8 cellular contexts compared by ENCODE assay signal in the genomic region with DNA sequence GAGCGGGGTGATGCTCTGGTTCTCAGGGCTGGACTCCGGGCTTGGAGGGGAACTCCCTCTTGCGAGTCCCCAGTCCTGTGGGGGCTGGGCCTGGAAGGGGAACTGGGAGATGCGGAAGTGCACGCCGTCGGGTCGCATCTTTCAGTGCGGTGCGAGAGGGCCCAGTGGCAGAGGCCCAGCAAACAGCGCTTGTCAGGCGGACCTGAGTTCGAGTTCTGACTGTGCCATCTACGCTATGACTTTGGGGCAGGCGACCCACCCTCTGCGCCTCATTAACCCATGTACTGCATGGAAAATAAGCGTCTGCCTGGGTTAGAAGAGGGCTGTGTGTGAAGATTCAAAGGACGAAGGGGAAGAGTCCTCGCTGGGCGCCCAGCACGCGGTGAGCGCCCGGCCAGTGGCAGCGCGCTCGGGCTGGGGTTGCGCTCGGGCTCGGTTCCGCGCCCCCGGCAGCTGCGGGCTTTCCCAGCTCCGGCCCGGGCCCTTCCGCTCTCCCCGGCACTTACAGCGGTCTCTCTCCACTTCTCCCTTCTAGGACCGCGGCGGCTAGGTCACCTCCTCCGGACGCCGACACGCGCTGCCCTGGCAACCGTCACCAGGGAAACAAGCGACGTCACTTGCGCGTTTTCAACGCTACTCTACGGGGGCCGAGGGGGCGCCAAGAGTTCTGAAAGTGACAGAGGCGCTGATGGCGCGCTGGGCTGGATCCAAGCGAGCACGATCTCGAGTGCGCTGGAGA. TPM values are rescaled to one million over a fixed set of nuclear protein-coding genes. Genes with fewer than 3 reads are reported as not detected.
DNase-seq lines count a peak whose midpoint lies in the region; ATAC-seq, FAIRE-seq and TF ChIP-seq lines count a peak whose summit lies in the region.

CCDC13 (minus strand) TSS at position 584 of the 739 bp plus-strand sequence. CDS start 14,908 bp downstream, outside the sequence.

- peak within 1 kb of the TSS; percentile 74 for H3K27ac Mint-ChIP-seq in activated T-helper 2 cell treated with anti-CD3 and anti-CD28 coated beads, Interferon-gamma antibody, Interleukin-2, Interleukin-4, amounts not matched to agents 10 μg/mL and 5 μg/mL and 100 μg/mL, durations not matched to agents 14 hours and 24 hours and 36 hours
- H3K27ac Mint-ChIP-seq in nephron: peak within 1 kb of the TSS; percentile 48 to 65 (median 57)

- H3K4me3 Mint-ChIP-seq in activated T-helper 2 cell treated with anti-CD3 and anti-CD28 coated beads, Interferon-gamma antibody, Interleukin-2, Interleukin-4, amounts not matched to agents 10 μg/mL and 5 μg/mL and 100 μg/mL, durations not matched to agents 14 hours and 24 hours and 36 hours (ENCODE audit: low read depth): peak within 1 kb of the TSS; percentile 86
- peak within 1 kb of the TSS; percentile 84 to 87 (median 85) for H3K4me3 Mint-ChIP-seq in nephron

- H3K27ac ChIP-seq in HUES6 (ENCODE audit: low read depth, low read length): no peak within 1 kb of the TSS

- peaks cover 9% of the 10 kb centered on the region for H3K4me1 Mint-ChIP-seq in activated T-helper 2 cell treated with anti-CD3 and anti-CD28 coated beads, Interferon-gamma antibody, Interleukin-2, Interleukin-4, amounts not matched to agents 10 μg/mL and 5 μg/mL and 100 μg/mL, durations not matched to agents 14 hours and 24 hours and 36 hours (ENCODE audit: low read depth)
- peaks cover 8% of the 10 kb centered on the region for H3K4me1 Mint-ChIP-seq in nephron

- H3K9ac ChIP-seq in HUES6 (ENCODE audit: low read length): no peak within 1 kb of the TSS

- peak within 1 kb of the TSS; percentile 63 for H3K4me3 ChIP-seq in HUES6 (ENCODE audit: low read depth, low read length)
- H3K4me3 ChIP-seq in fibroblast of villous mesenchyme (ENCODE audit: low read depth, low read length): peak within 1 kb of the TSS; percentile 53

- peaks cover 9% of the 10 kb centered on the region for H3K27me3 Mint-ChIP-seq in activated T-helper 2 cell treated with anti-CD3 and anti-CD28 coated beads, Interferon-gamma antibody, Interleukin-2, Interleukin-4, amounts not matched to agents 10 μg/mL and 5 μg/mL and 100 μg/mL, durations not matched to agents 14 hours and 24 hours and 36 hours (ENCODE audit: low read depth)
- peaks cover 10% of the 10 kb centered on the region for H3K27me3 Mint-ChIP-seq in nephron (ENCODE audit: low read depth)

- H3K36me3 Mint-ChIP-seq in activated T-helper 2 cell treated with anti-CD3 and anti-CD28 coated beads, Interferon-gamma antibody, Interleukin-2, Interleukin-4, amounts not matched to agents 10 μg/mL and 5 μg/mL and 100 μg/mL, durations not matched to agents 14 hours and 24 hours and 36 hours (ENCODE audit: low read depth): no peaks in the 10 kb centered on the region
- no peaks in the 10 kb centered on the region for H3K36me3 Mint-ChIP-seq in nephron (ENCODE audit: low read depth)

- H3K4me1 ChIP-seq in HUES6 (ENCODE audit: control insufficient read depth, insufficient read depth, low read length): no peaks in the 10 kb centered on the region

- no peak for FAIRE-seq in D721Med (lab: Jason Lieb, UNC)

- DNase-seq in D721Med (ENCODE audit: insufficient read length, low spot score): peak; percentile 85
- peak; percentile 94 for DNase-seq in RPMI7951 (ENCODE audit: low read depth)
- DNase-seq in activated T-helper 2 cell treated with anti-CD3 and anti-CD28 coated beads, Interferon-gamma antibody, Interleukin-2, Interleukin-4, amounts not matched to agents 10 μg/mL and 5 μg/mL and 100 μg/mL, durations not matched to agents 14 hours and 24 hours and 36 hours (ENCODE audit: low spot score): peak; percentile 85
- DNase-seq in fibroblast of villous mesenchyme (ENCODE audit: low read depth): peak; percentile 93
- peak; percentile 79 for DNase-seq in stimulated activated naive CD4-positive, alpha-beta T cell treated with Interleukin-2 at 50 U/mL for 16 hours (lab: John Stamatoyannopoulos, UW)

- ATAC-seq in GM21381 (IDR thresholded peaks at IDR 0.05; ENCODE audit: unreplicated experiment): peak; percentile 97

- no peaks in the 10 kb centered on the region for H3K36me3 ChIP-seq in HUES6 (ENCODE audit: control insufficient read depth, insufficient read depth, low read length)

- peaks cover 14% of the 10 kb centered on the region for H3K27me3 ChIP-seq in HUES6 (ENCODE audit: control insufficient read depth, insufficient read depth, low read length)

- H3K9me3 ChIP-seq in HUES6 (ENCODE audit: control insufficient read depth, insufficient read depth, low read depth, low read length): peaks cover 14% of the 10 kb centered on the region; the same call in 1 of the 2 replicates

- no peaks in the 10 kb centered on the region for H3K9me3 Mint-ChIP-seq in activated T-helper 2 cell treated with anti-CD3 and anti-CD28 coated beads, Interferon-gamma antibody, Interleukin-2, Interleukin-4, amounts not matched to agents 10 μg/mL and 5 μg/mL and 100 μg/mL, durations not matched to agents 14 hours and 24 hours and 36 hours
- no peaks in the 10 kb centered on the region for H3K9me3 Mint-ChIP-seq in nephron

- intact Hi-C loops in activated T-helper 2 cell treated with anti-CD3 and anti-CD28 coated beads, Interferon-gamma antibody, Interleukin-2, Interleukin-4, amounts not matched to agents 10 μg/mL and 5 μg/mL and 100 μg/mL, durations not matched to agents 14 hours and 24 hours and 36 hours (cut with micrococcal nuclease): loop anchor here (1.0 to 2.0 kb wide), 3 partner anchors 31 to 190 kb away; partner anchors contain the start of gene HIGD1A

- TF ChIP-seq CTCF in D721Med (IDR thresholded peaks at IDR 0.05; ENCODE audit: insufficient read depth, missing control alignments) (no peak), fibroblast of villous mesenchyme (IDR thresholded peaks at IDR 0.05; ENCODE audit: insufficient read depth, low read depth, low read length) (no peak), nephron (IDR thresholded peaks at IDR 0.05; ENCODE audit: unreplicated experiment in 3 of 3) (no peak)

RNA-seq across cellular contexts. Expression of gene CCDC13, which starts in this region (rescaled TPM):
- total RNA-seq in RPMI7951 (2014; rRNA removed; shearing (Covaris generic)): 0.20 and 0.48 TPM in 2 replicates
- total RNA-seq in activated T-helper 2 cell treated with anti-CD3 and anti-CD28 coated beads, Interferon-gamma antibody, Interleukin-2, Interleukin-4, amounts not matched to agents 10 μg/mL and 5 μg/mL and 100 μg/mL, durations not matched to agents 14 hours and 24 hours and 36 hours: 0.44 TPM in 1 of 2 replicates, not detected in the other
- total RNA-seq in fibroblast of villous mesenchyme: 0.43 and 0.64 TPM in 2 replicates

Comparison
In these comparisons a context has a peak if more than half of its experiments do, and no peak if none do; other contexts are left out.
1. Peak in DNase-seq in RPMI7951; RNA of the gene not detected or under 1 TPM.
2. Peak in DNase-seq in activated T-helper 2 cell treated with anti-CD3 and anti-CD28 coated beads, Interferon-gamma antibody, Interleukin-2, Interleukin-4, amounts not matched to agents 10 μg/mL and 5 μg/mL and 100 μg/mL, durations not matched to agents 14 hours and 24 hours and 36 hours; RNA of the gene not detected or under 1 TPM.
3. Peak in DNase-seq and H3K4me3 ChIP-seq in fibroblast of villous mesenchyme; RNA of the gene not detected or under 1 TPM.